1 cellular context compared by ENCODE assay signal in the genomic region with DNA sequence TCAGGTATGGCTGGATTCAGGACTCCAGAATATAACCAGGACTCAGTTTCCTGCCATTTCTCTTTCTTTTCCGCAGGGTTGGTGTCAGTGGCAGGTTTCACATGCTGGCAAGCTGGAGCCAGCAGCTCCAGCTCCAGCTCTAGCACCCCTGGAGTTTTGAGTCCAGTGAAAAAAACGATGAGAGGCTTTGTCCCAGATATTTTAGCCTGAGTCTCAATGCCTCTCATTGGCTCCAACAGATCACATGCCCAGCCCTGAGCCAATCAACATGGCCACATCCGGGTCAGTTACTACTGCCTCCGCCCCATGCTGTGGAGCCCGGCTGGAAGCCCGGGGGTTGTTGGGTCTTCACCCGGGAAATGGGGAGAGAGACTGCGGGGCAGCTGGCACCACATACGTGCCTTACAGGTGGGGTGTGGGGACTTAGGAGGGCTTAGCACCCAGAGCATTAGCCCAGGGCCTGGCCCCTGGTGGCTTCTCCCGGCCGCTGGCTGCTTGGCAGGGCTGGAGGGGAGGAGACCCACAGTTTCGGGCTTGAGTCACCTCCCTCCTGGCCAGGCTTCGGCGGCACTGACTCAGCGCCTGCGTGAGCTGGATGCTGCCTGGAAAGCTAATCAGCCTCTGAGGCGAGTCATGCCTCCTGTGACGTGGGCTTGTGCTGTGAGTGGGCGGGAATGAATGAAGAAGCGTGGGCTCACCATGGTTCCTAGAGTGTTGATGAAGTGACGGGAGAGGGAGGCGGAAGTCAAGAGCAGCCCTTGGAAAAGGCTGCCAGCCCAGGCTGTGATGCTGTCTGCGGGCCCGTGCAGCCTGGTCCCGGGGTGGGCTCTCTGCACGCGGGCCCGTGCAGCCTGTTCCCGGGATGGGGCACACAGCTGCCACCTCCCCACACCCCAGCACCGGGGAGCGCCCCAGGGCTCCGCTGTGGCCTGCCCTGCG.
TF ChIP-seq lines count a peak whose summit lies in the region.

No MANE protein-coding gene starts in this region.

TF ChIP-seq in K562, 482 proteins besides CTCF, POLR2A, EP300 and RAD21 (continued from another document and continues in another):
- TF ChIP-seq, protein P1, sequence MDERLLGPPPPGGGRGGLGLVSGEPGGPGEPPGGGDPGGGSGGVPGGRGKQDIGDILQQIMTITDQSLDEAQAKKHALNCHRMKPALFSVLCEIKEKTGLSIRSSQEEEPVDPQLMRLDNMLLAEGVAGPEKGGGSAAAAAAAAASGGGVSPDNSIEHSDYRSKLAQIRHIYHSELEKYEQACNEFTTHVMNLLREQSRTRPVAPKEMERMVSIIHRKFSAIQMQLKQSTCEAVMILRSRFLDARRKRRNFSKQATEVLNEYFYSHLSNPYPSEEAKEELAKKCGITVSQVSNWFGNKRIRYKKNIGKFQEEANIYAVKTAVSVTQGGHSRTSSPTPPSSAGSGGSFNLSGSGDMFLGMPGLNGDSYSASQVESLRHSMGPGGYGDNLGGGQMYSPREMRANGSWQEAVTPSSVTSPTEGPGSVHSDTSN (CRISPR knock-in tag; IDR thresholded peaks at IDR 0.05; ENCODE audit: low read depth): no peak
- TF ChIP-seq, protein P1 (tag; conservative IDR thresholded peaks at IDR 0.05; ENCODE audit: low read depth): no peak
- TF ChIP-seq CXXC5 (CRISPR knock-in tag; IDR thresholded peaks at IDR 0.05) (peak; percentile 56; the same call in 1 of the 2 replicates), PPARD (CRISPR knock-in tag; IDR thresholded peaks at IDR 0.05) (no peak), ZNF311 (CRISPR knock-in tag; IDR thresholded peaks at IDR 0.05) (no peak), ZNF133 (CRISPR knock-in tag; IDR thresholded peaks at IDR 0.05) (no peak), ZBTB7A (IDR thresholded peaks at IDR 0.05; ENCODE audit: borderline replicate concordance, control insufficient read depth, low read depth, low read length) (peak; percentile 53; the same call in 1 of the 2 replicates), YY1 (IDR thresholded peaks at IDR 0.05; ENCODE audit: borderline replicate concordance in 1 of 3, control insufficient read depth in 1 of 3, extremely low read depth in 1 of 3, insufficient read depth in 3 of 3, insufficient read length in 1 of 3, insufficient replicate concordance in 2 of 3, low read depth in 1 of 3, low read length in 2 of 3) (peak in 2 of 3 experiments; percentile 8 to 48), CC2D1A (IDR thresholded peaks at IDR 0.05) (peak; percentile 15; the same call in 1 of the 2 replicates), ZNF121 (CRISPR knock-in tag; conservative IDR thresholded peaks at IDR 0.05) (peak; percentile 74), CTBP1 (IDR thresholded peaks at IDR 0.05; ENCODE audit: borderline replicate concordance) (peak; percentile 49; the same call in 1 of the 2 replicates), HOXB6 (CRISPR knock-in tag; IDR thresholded peaks at IDR 0.05; ENCODE audit: borderline replicate concordance) (no peak), POLR2G (IDR thresholded peaks at IDR 0.05; ENCODE audit: low read depth, low read length) (peak; percentile 98), ZFP1 (CRISPR knock-in tag; IDR thresholded peaks at IDR 0.05) (no peak), PML (IDR thresholded peaks at IDR 0.05; ENCODE audit: low read length) (peak; percentile 78), NR2C2 (CRISPR knock-in tag; IDR thresholded peaks at IDR 0.05) (no peak), NR2C2 (tag; IDR thresholded peaks at IDR 0.05) (peak; percentile 64; the same call in 1 of the 2 replicates), DPF2 (IDR thresholded peaks at IDR 0.05) (peak; percentile 78), NFYB (IDR thresholded peaks at IDR 0.05; ENCODE audit: extremely low read depth, insufficient read length) (peak; percentile 65), MYC (IDR thresholded peaks at IDR 0.05; ENCODE audit: low read depth, low read length) (peak; percentile 46; the same call in 1 of the 2 replicates), MYC (CRISPR knock-in tag; IDR thresholded peaks at IDR 0.05; ENCODE audit: borderline replicate concordance, low read depth) (no peak), WHSC1 (IDR thresholded peaks at IDR 0.05; ENCODE audit: low read length) (no peak), NRF1 (conservative IDR thresholded peaks at IDR 0.05 in 1 of 2, IDR thresholded peaks at IDR 0.05 in 1 of 2) (peak; percentile 93 to 94), KDM5B (IDR thresholded peaks at IDR 0.05; ENCODE audit: insufficient replicate concordance, low read depth, low read length) (peak; percentile 92), JUN (IDR thresholded peaks at IDR 0.05; ENCODE audit: borderline replicate concordance, low read depth, low read length) (peak; percentile 54), JUN (CRISPR knock-in tag; IDR thresholded peaks at IDR 0.05; ENCODE audit: borderline replicate concordance) (no peak), RNF2 (IDR thresholded peaks at IDR 0.05) (0 out of 2 replicates have a peak, but pooled peaks have one; percentile 72), BRD4 (IDR thresholded peaks at IDR 0.05) (no peak), DDX20 (tag; IDR thresholded peaks at IDR 0.05; ENCODE audit: low read depth) (no peak), HSF4 (CRISPR knock-in tag; IDR thresholded peaks at IDR 0.05; ENCODE audit: borderline replicate concordance) (no peak), HDAC2 (IDR thresholded peaks at IDR 0.05) (peak; percentile 76; the same call in 1 of the 2 replicates), CBX3 (IDR thresholded peaks at IDR 0.05; ENCODE audit: borderline replicate concordance in 1 of 2, low read length in 2 of 2) (peak in 1 of 2 experiments; percentile 41; a peak in 1 of 3 replicates), C11orf30 (IDR thresholded peaks at IDR 0.05; ENCODE audit: low read depth) (peak; percentile 87), ZNF24 (IDR thresholded peaks at IDR 0.05) (peak; percentile 93), TBP (optimal IDR thresholded peaks at IDR 0.05; ENCODE audit: low read depth, low read length) (peak; percentile 47), ARID1B (IDR thresholded peaks at IDR 0.05) (peak; percentile 58)
- TF ChIP-seq, protein P2, sequence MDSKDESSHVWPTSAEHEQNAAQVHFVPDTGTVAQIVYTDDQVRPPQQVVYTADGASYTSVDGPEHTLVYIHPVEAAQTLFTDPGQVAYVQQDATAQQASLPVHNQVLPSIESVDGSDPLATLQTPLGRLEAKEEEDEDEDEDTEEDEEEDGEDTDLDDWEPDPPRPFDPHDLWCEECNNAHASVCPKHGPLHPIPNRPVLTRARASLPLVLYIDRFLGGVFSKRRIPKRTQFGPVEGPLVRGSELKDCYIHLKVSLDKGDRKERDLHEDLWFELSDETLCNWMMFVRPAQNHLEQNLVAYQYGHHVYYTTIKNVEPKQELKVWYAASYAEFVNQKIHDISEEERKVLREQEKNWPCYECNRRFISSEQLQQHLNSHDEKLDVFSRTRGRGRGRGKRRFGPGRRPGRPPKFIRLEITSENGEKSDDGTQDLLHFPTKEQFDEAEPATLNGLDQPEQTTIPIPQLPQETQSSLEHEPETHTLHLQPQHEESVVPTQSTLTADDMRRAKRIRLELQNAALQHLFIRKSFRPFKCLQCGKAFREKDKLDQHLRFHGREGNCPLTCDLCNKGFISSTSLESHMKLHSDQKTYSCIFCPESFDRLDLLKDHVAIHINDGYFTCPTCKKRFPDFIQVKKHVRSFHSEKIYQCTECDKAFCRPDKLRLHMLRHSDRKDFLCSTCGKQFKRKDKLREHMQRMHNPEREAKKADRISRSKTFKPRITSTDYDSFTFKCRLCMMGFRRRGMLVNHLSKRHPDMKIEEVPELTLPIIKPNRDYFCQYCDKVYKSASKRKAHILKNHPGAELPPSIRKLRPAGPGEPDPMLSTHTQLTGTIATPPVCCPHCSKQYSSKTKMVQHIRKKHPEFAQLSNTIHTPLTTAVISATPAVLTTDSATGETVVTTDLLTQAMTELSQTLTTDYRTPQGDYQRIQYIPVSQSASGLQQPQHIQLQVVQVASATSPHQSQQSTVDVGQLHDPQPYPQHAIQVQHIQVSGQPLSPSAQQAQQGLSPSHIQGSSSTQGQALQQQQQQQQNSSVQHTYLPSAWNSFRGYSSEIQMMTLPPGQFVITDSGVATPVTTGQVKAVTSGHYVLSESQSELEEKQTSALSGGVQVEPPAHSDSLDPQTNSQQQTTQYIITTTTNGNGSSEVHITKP (IDR thresholded peaks at IDR 0.05; ENCODE audit: partially characterized antibody): peak; percentile 59
- TF ChIP-seq, protein P3, sequence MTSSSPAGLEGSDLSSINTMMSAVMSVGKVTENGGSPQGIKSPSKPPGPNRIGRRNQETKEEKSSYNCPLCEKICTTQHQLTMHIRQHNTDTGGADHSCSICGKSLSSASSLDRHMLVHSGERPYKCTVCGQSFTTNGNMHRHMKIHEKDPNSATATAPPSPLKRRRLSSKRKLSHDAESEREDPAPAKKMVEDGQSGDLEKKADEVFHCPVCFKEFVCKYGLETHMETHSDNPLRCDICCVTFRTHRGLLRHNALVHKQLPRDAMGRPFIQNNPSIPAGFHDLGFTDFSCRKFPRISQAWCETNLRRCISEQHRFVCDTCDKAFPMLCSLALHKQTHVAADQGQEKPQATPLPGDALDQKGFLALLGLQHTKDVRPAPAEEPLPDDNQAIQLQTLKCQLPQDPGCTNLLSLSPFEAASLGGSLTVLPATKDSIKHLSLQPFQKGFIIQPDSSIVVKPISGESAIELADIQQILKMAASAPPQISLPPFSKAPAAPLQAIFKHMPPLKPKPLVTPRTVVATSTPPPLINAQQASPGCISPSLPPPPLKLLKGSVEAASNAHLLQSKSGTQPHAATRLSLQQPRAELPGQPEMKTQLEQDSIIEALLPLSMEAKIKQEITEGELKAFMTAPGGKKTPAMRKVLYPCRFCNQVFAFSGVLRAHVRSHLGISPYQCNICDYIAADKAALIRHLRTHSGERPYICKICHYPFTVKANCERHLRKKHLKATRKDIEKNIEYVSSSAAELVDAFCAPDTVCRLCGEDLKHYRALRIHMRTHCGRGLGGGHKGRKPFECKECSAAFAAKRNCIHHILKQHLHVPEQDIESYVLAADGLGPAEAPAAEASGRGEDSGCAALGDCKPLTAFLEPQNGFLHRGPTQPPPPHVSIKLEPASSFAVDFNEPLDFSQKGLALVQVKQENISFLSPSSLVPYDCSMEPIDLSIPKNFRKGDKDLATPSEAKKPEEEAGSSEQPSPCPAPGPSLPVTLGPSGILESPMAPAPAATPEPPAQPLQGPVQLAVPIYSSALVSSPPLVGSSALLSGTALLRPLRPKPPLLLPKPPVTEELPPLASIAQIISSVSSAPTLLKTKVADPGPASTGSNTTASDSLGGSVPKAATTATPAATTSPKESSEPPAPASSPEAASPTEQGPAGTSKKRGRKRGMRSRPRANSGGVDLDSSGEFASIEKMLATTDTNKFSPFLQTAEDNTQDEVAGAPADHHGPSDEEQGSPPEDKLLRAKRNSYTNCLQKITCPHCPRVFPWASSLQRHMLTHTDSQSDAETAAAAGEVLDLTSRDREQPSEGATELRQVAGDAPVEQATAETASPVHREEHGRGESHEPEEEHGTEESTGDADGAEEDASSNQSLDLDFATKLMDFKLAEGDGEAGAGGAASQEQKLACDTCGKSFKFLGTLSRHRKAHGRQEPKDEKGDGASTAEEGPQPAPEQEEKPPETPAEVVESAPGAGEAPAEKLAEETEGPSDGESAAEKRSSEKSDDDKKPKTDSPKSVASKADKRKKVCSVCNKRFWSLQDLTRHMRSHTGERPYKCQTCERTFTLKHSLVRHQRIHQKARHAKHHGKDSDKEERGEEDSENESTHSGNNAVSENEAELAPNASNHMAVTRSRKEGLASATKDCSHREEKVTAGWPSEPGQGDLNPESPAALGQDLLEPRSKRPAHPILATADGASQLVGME (CRISPR knock-in tag; IDR thresholded peaks at IDR 0.05): no peak
- TF ChIP-seq, protein P4, sequence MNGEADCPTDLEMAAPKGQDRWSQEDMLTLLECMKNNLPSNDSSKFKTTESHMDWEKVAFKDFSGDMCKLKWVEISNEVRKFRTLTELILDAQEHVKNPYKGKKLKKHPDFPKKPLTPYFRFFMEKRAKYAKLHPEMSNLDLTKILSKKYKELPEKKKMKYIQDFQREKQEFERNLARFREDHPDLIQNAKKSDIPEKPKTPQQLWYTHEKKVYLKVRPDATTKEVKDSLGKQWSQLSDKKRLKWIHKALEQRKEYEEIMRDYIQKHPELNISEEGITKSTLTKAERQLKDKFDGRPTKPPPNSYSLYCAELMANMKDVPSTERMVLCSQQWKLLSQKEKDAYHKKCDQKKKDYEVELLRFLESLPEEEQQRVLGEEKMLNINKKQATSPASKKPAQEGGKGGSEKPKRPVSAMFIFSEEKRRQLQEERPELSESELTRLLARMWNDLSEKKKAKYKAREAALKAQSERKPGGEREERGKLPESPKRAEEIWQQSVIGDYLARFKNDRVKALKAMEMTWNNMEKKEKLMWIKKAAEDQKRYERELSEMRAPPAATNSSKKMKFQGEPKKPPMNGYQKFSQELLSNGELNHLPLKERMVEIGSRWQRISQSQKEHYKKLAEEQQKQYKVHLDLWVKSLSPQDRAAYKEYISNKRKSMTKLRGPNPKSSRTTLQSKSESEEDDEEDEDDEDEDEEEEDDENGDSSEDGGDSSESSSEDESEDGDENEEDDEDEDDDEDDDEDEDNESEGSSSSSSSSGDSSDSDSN (IDR thresholded peaks at IDR 0.05; ENCODE audit: borderline replicate concordance in 1 of 2, low read depth in 2 of 2, low read length in 2 of 2): peak in 1 of 2 experiments; percentile 72; a peak in 1 of 4 replicates
- TF ChIP-seq, protein P5, sequence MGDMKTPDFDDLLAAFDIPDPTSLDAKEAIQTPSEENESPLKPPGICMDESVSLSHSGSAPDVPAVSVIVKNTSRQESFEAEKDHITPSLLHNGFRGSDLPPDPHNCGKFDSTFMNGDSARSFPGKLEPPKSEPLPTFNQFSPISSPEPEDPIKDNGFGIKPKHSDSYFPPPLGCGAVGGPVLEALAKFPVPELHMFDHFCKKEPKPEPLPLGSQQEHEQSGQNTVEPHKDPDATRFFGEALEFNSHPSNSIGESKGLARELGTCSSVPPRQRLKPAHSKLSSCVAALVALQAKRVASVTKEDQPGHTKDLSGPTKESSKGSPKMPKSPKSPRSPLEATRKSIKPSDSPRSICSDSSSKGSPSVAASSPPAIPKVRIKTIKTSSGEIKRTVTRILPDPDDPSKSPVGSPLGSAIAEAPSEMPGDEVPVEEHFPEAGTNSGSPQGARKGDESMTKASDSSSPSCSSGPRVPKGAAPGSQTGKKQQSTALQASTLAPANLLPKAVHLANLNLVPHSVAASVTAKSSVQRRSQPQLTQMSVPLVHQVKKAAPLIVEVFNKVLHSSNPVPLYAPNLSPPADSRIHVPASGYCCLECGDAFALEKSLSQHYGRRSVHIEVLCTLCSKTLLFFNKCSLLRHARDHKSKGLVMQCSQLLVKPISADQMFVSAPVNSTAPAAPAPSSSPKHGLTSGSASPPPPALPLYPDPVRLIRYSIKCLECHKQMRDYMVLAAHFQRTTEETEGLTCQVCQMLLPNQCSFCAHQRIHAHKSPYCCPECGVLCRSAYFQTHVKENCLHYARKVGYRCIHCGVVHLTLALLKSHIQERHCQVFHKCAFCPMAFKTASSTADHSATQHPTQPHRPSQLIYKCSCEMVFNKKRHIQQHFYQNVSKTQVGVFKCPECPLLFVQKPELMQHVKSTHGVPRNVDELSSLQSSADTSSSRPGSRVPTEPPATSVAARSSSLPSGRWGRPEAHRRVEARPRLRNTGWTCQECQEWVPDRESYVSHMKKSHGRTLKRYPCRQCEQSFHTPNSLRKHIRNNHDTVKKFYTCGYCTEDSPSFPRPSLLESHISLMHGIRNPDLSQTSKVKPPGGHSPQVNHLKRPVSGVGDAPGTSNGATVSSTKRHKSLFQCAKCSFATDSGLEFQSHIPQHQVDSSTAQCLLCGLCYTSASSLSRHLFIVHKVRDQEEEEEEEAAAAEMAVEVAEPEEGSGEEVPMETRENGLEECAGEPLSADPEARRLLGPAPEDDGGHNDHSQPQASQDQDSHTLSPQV (IDR thresholded peaks at IDR 0.05): peak; percentile 88
